Comparison of ENCODE assay signal across 1 cellular context in genomic region chr3:72848703-72849081, GRCh38.
A peak's percentile ranks its signal among the peaks of the same experiment; 100 is the strongest.
TF ChIP-seq lines count a peak whose summit lies in the region.

No MANE protein-coding gene starts in this region.

TF ChIP-seq in GM12878, 131 proteins besides CTCF, POLR2A, EP300 and RAD21 (continued from another document and continues in another):
- TF ChIP-seq FOS (IDR thresholded peaks at IDR 0.05; ENCODE audit: borderline replicate concordance, extremely low read depth, insufficient read length): no peak
- peak; percentile 69; the same call in 1 of the 2 replicates for TF ChIP-seq ZBED1 (IDR thresholded peaks at IDR 0.05; ENCODE audit: borderline replicate concordance)
- TF ChIP-seq NR2C2 (IDR thresholded peaks at IDR 0.05; ENCODE audit: borderline replicate concordance, control insufficient read depth, insufficient read length, low read depth): no peak
- no peak for TF ChIP-seq TAF1 (IDR thresholded peaks at IDR 0.05; ENCODE audit: borderline replicate concordance, low read depth, low read length)
- TF ChIP-seq CBFB (IDR thresholded peaks at IDR 0.05; ENCODE audit: low read depth): peak; percentile 94
- no peak for TF ChIP-seq PRDM15 (CRISPR knock-in tag; IDR thresholded peaks at IDR 0.05)
- TF ChIP-seq HDGF (IDR thresholded peaks at IDR 0.05): no peak
- TF ChIP-seq, protein P1, sequence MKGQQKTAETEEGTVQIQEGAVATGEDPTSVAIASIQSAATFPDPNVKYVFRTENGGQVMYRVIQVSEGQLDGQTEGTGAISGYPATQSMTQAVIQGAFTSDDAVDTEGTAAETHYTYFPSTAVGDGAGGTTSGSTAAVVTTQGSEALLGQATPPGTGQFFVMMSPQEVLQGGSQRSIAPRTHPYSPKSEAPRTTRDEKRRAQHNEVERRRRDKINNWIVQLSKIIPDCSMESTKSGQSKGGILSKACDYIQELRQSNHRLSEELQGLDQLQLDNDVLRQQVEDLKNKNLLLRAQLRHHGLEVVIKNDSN (IDR thresholded peaks at IDR 0.05; ENCODE audit: borderline replicate concordance, extremely low read length, insufficient read depth, low read depth, low read length): no peak
- TF ChIP-seq MEF2A (IDR thresholded peaks at IDR 0.05; ENCODE audit: insufficient read depth, low read depth, low read length): 0 out of 2 replicates have a peak, but pooled peaks have one; percentile 26
- TF ChIP-seq ATF2 (IDR thresholded peaks at IDR 0.05; ENCODE audit: low read length): peak; percentile 78
- TF ChIP-seq, protein P2, sequence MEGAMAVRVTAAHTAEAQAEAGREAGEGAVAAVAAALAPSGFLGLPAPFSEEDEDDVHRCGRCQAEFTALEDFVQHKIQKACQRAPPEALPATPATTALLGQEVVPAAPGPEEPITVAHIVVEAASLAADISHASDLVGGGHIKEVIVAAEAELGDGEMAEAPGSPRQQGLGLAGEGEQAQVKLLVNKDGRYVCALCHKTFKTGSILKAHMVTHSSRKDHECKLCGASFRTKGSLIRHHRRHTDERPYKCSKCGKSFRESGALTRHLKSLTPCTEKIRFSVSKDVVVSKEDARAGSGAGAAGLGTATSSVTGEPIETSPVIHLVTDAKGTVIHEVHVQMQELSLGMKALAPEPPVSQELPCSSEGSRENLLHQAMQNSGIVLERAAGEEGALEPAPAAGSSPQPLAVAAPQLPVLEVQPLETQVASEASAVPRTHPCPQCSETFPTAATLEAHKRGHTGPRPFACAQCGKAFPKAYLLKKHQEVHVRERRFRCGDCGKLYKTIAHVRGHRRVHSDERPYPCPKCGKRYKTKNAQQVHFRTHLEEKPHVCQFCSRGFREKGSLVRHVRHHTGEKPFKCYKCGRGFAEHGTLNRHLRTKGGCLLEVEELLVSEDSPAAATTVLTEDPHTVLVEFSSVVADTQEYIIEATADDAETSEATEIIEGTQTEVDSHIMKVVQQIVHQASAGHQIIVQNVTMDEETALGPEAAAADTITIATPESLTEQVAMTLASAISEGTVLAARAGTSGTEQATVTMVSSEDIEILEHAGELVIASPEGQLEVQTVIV (IDR thresholded peaks at IDR 0.05; ENCODE audit: borderline replicate concordance, partially characterized antibody): no peak
- TF ChIP-seq SRF (IDR thresholded peaks at IDR 0.05; ENCODE audit: low read depth in 2 of 2, low read length in 2 of 2): no peak
- no peak for TF ChIP-seq FOXK2 (IDR thresholded peaks at IDR 0.05)
- TF ChIP-seq JUND (IDR thresholded peaks at IDR 0.05; ENCODE audit: low read depth, low read length): no peak
- no peak for TF ChIP-seq STAT1 (conservative IDR thresholded peaks at IDR 0.05)
- no peak for TF ChIP-seq GABPA (IDR thresholded peaks at IDR 0.05; ENCODE audit: low read depth)
- no peak for TF ChIP-seq RFX5 (IDR thresholded peaks at IDR 0.05; ENCODE audit: low read depth, low read length)
- peak in 1 of 2 experiments; percentile 75; a peak in 2 of 4 replicates for TF ChIP-seq ETV6 (conservative IDR thresholded peaks at IDR 0.05 in 1 of 2, IDR thresholded peaks at IDR 0.05 in 1 of 2; ENCODE audit: borderline replicate concordance in 1 of 2, low read depth in 1 of 2)
- TF ChIP-seq SREBF2 (IDR thresholded peaks at IDR 0.05; ENCODE audit: low read length): no peak
- TF ChIP-seq EED (IDR thresholded peaks at IDR 0.05; ENCODE audit: low read depth): peak; percentile 90
- TF ChIP-seq BRCA1 (IDR thresholded peaks at IDR 0.05; ENCODE audit: low read depth, low read length): no peak
- TF ChIP-seq, protein P3, sequence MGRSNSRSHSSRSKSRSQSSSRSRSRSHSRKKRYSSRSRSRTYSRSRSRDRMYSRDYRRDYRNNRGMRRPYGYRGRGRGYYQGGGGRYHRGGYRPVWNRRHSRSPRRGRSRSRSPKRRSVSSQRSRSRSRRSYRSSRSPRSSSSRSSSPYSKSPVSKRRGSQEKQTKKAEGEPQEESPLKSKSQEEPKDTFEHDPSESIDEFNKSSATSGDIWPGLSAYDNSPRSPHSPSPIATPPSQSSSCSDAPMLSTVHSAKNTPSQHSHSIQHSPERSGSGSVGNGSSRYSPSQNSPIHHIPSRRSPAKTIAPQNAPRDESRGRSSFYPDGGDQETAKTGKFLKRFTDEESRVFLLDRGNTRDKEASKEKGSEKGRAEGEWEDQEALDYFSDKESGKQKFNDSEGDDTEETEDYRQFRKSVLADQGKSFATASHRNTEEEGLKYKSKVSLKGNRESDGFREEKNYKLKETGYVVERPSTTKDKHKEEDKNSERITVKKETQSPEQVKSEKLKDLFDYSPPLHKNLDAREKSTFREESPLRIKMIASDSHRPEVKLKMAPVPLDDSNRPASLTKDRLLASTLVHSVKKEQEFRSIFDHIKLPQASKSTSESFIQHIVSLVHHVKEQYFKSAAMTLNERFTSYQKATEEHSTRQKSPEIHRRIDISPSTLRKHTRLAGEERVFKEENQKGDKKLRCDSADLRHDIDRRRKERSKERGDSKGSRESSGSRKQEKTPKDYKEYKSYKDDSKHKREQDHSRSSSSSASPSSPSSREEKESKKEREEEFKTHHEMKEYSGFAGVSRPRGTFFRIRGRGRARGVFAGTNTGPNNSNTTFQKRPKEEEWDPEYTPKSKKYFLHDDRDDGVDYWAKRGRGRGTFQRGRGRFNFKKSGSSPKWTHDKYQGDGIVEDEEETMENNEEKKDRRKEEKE (IDR thresholded peaks at IDR 0.05): no peak
- TF ChIP-seq POLR2AphosphoS5 (IDR thresholded peaks at IDR 0.05; ENCODE audit: low read length): no peak
- TF ChIP-seq ESRRA (IDR thresholded peaks at IDR 0.05; ENCODE audit: low read length): no peak
- no peak for TF ChIP-seq ELK1 (IDR thresholded peaks at IDR 0.05; ENCODE audit: low read depth, low read length)
- no peak for TF ChIP-seq CEBPB (IDR thresholded peaks at IDR 0.05; ENCODE audit: borderline replicate concordance in 1 of 2, low read depth in 2 of 2, low read length in 2 of 2)
- TF ChIP-seq KAT2A (conservative IDR thresholded peaks at IDR 0.05; ENCODE audit: control insufficient read depth, low read depth, low read length): no peak
- TF ChIP-seq HCFC1 (IDR thresholded peaks at IDR 0.05; ENCODE audit: low read length): no peak
- no peak for TF ChIP-seq RELA (IDR thresholded peaks at IDR 0.05; ENCODE audit: borderline replicate concordance, partially characterized antibody)
- TF ChIP-seq RUNX3 (IDR thresholded peaks at IDR 0.05; ENCODE audit: low read length): peak; percentile 99
- TF ChIP-seq TCF12 (IDR thresholded peaks at IDR 0.05; ENCODE audit: low read depth, low read length): peak; percentile 79
- TF ChIP-seq PKNOX1 (IDR thresholded peaks at IDR 0.05): no peak
- TF ChIP-seq STAT3 (IDR thresholded peaks at IDR 0.05; ENCODE audit: low read depth, low read length): 0 out of 2 replicates have a peak, but pooled peaks have one; percentile 37
- TF ChIP-seq, protein P4, sequence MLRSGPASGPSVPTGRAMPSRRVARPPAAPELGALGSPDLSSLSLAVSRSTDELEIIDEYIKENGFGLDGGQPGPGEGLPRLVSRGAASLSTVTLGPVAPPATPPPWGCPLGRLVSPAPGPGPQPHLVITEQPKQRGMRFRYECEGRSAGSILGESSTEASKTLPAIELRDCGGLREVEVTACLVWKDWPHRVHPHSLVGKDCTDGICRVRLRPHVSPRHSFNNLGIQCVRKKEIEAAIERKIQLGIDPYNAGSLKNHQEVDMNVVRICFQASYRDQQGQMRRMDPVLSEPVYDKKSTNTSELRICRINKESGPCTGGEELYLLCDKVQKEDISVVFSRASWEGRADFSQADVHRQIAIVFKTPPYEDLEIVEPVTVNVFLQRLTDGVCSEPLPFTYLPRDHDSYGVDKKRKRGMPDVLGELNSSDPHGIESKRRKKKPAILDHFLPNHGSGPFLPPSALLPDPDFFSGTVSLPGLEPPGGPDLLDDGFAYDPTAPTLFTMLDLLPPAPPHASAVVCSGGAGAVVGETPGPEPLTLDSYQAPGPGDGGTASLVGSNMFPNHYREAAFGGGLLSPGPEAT (IDR thresholded peaks at IDR 0.05; ENCODE audit: low read depth): 0 out of 2 replicates have a peak, but pooled peaks have one; percentile 65
- TF ChIP-seq PML (IDR thresholded peaks at IDR 0.05; ENCODE audit: low read length): peak; percentile 48; the same call in 1 of the 2 replicates
- no peak for TF ChIP-seq RCOR1 (conservative IDR thresholded peaks at IDR 0.05; ENCODE audit: low read depth, low read length)
- TF ChIP-seq ZNF622 (IDR thresholded peaks at IDR 0.05): no peak
- TF ChIP-seq, protein P5, sequence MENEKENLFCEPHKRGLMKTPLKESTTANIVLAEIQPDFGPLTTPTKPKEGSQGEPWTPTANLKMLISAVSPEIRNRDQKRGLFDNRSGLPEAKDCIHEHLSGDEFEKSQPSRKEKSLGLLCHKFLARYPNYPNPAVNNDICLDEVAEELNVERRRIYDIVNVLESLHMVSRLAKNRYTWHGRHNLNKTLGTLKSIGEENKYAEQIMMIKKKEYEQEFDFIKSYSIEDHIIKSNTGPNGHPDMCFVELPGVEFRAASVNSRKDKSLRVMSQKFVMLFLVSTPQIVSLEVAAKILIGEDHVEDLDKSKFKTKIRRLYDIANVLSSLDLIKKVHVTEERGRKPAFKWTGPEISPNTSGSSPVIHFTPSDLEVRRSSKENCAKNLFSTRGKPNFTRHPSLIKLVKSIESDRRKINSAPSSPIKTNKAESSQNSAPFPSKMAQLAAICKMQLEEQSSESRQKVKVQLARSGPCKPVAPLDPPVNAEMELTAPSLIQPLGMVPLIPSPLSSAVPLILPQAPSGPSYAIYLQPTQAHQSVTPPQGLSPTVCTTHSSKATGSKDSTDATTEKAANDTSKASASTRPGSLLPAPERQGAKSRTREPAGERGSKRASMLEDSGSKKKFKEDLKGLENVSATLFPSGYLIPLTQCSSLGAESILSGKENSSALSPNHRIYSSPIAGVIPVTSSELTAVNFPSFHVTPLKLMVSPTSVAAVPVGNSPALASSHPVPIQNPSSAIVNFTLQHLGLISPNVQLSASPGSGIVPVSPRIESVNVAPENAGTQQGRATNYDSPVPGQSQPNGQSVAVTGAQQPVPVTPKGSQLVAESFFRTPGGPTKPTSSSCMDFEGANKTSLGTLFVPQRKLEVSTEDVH (IDR thresholded peaks at IDR 0.05; ENCODE audit: low read depth, partially characterized antibody): no peak
- peak; percentile 82 for TF ChIP-seq FOXM1 (IDR thresholded peaks at IDR 0.05; ENCODE audit: low read depth, low read length)
- no peak for TF ChIP-seq SMAD5 (IDR thresholded peaks at IDR 0.05; ENCODE audit: low read depth)
- no peak; the same call in 1 of the 2 replicates for TF ChIP-seq BACH1 (IDR thresholded peaks at IDR 0.05; ENCODE audit: borderline replicate concordance)
